ENCODE assay signal across 15 cellular contexts in the genomic region with DNA sequence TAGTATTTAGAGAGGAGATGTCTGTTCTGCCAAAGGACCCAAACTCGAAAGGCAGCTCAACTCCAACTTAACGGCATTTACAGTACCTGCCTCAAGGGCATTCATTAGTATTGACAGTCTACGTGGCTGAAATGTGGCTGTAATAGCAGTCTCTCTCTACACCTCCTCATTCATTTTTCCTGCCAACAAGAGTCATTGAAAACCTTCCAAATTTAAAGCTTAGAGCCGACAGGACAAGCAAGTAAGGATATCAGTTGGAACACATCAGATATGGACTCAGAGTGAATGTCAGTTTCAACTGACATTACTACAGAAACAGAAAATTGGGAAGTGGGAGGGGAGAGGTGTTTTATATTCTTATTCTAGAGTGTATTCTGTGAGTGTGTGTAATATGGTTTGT.
DNase-seq lines count a peak whose midpoint lies in the region; FAIRE-seq and TF ChIP-seq lines count a peak whose summit lies in the region.
"Had no signal": no experiment of that assay in that cellular context is flagged by ENCODE, and none has a peak within 500 bp of the region (broad histone marks: within the 10 kb centered on the region; RNA-seq: fewer than 3 reads in every experiment).

No MANE protein-coding gene starts in this region.

- no peak overlapping the region for H3K4me3 ChIP-seq in neural cell (ENCODE audit: low read length)
- H3K4me3 ChIP-seq: GM23248 had no signal

- TF ChIP-seq CTCF in D721Med (IDR thresholded peaks at IDR 0.05; ENCODE audit: insufficient read depth, missing control alignments) (no peak), VCaP (conservative IDR thresholded peaks at IDR 0.05) (no peak), neural cell (IDR thresholded peaks at IDR 0.05; ENCODE audit: poor library complexity, severe bottlenecking) (no peak)

- TF ChIP-seq EP300 in neural cell (conservative IDR thresholded peaks at IDR 0.05; ENCODE audit: poor library complexity, severe bottlenecking): no peak

- FAIRE-seq in D721Med (lab: Jason Lieb, UNC) (peak; percentile 78), GM12892 (lab: Jason Lieb, UNC) (peak; percentile 63)
- FAIRE-seq: H54 had no signal

- H3K27ac ChIP-seq in VCaP: peak overlapping the region; percentile 23
- H3K27ac ChIP-seq in neural cell (ENCODE audit: low read length): no peak overlapping the region
- H3K27ac ChIP-seq: GM23248 had no signal

- no peaks in the 10 kb centered on the region for H3K36me3 ChIP-seq in neural cell (ENCODE audit: insufficient read depth, low read length)

- no peak overlapping the region for H2AFZ ChIP-seq in neural cell (ENCODE audit: low read depth, low read length)
- H2AFZ ChIP-seq: GM23248 had no signal

- TF ChIP-seq RAD21 in neural cell (conservative IDR thresholded peaks at IDR 0.05): no peak

- H3K9me3 ChIP-seq in neural cell (ENCODE audit: low read length): no peaks in the 10 kb centered on the region

- no peaks in the 10 kb centered on the region for H4K20me1 ChIP-seq in neural cell (ENCODE audit: insufficient read depth)

- H3K9me2 ChIP-seq in neural cell (ENCODE audit: insufficient read depth, low read length): no peaks in the 10 kb centered on the region

- no peaks in the 10 kb centered on the region for H3F3A ChIP-seq in neural cell (ENCODE audit: insufficient read depth, low read length, poor library complexity, severe bottlenecking)

- TF ChIP-seq POLR2A in GM12892 (IDR thresholded peaks at IDR 0.05; ENCODE audit: low read depth, low read length): no peak

- H3K79me2 ChIP-seq in neural cell (replicated peaks; ENCODE audit: insufficient read depth, low read length): no peaks in the 10 kb centered on the region

- H3K27me3 ChIP-seq in neural cell (ENCODE audit: insufficient read depth, low read depth, low read length): no peaks in the 10 kb centered on the region

- H3K4me2 ChIP-seq in neural cell (ENCODE audit: low read length): peak overlapping the region; percentile 15

- H3K9ac ChIP-seq in neural cell (ENCODE audit: low read length): no peak overlapping the region
- H3K9ac ChIP-seq: GM23248 had no signal

- DNase-seq in D721Med (ENCODE audit: insufficient read length, low spot score) (no peak), GM12892 (ENCODE audit: insufficient read length) (no peak), DMS153 (lab: John Stamatoyannopoulos, UW) (no peak), NCI-H1694 (lab: John Stamatoyannopoulos, UW) (no peak)
- no peak for DNase-seq in stimulated activated CD8-positive, alpha-beta memory T cell treated with anti-CD3 and anti-CD28 coated beads, Interleukin-4, amount 100 ng/mL, for 48 hours
- DNase-seq: ACHN; Calu3; CD4-positive, alpha-beta T cell; DMS79 treated with DMSO at 0.1 percent for 48 hours; EL; GDM1; GM23248 had no signal

TF ChIP-seq in neural cell, 6 proteins besides CTCF, POLR2A, EP300 and RAD21:
- no peak for TF ChIP-seq SMC3 (conservative IDR thresholded peaks at IDR 0.05; ENCODE audit: poor library complexity)
- no peak for TF ChIP-seq EZH2 (IDR thresholded peaks at IDR 0.05; ENCODE audit: borderline replicate concordance, insufficient read depth, low read length, poor library complexity, severe bottlenecking)
- TF ChIP-seq, protein P1, sequence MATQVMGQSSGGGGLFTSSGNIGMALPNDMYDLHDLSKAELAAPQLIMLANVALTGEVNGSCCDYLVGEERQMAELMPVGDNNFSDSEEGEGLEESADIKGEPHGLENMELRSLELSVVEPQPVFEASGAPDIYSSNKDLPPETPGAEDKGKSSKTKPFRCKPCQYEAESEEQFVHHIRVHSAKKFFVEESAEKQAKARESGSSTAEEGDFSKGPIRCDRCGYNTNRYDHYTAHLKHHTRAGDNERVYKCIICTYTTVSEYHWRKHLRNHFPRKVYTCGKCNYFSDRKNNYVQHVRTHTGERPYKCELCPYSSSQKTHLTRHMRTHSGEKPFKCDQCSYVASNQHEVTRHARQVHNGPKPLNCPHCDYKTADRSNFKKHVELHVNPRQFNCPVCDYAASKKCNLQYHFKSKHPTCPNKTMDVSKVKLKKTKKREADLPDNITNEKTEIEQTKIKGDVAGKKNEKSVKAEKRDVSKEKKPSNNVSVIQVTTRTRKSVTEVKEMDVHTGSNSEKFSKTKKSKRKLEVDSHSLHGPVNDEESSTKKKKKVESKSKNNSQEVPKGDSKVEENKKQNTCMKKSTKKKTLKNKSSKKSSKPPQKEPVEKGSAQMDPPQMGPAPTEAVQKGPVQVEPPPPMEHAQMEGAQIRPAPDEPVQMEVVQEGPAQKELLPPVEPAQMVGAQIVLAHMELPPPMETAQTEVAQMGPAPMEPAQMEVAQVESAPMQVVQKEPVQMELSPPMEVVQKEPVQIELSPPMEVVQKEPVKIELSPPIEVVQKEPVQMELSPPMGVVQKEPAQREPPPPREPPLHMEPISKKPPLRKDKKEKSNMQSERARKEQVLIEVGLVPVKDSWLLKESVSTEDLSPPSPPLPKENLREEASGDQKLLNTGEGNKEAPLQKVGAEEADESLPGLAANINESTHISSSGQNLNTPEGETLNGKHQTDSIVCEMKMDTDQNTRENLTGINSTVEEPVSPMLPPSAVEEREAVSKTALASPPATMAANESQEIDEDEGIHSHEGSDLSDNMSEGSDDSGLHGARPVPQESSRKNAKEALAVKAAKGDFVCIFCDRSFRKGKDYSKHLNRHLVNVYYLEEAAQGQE (IDR thresholded peaks at IDR 0.05; ENCODE audit: borderline replicate concordance): no peak
- TF ChIP-seq TAF1 (IDR thresholded peaks at IDR 0.05; ENCODE audit: low read depth): no peak
